ENCODE assay signal across 27 cellular contexts in genomic region chr16:22674832-22675191, GRCh38.
"Had no signal": no experiment of that assay in that cellular context is flagged by ENCODE, and none has a peak within 500 bp of the region (broad histone marks: within the 10 kb centered on the region; RNA-seq: fewer than 3 reads in every experiment).

No MANE protein-coding gene starts in this region.

- H3K27me3 Mint-ChIP-seq: activated CD4-positive, alpha-beta T cell treated with anti-CD3 and anti-CD28 coated beads, Interleukin-2, amount 10 ng/mL, durations not matched to agents 24 days and 14 days had no signal

- H3K4me1 ChIP-seq: Peyer's patch, SJSA1 had no signal

- DNase-seq: activated CD4-positive, alpha-beta T cell treated with anti-CD3 and anti-CD28 coated beads, Interleukin-2, amount 10 ng/mL, durations not matched to agents 24 days and 14 days; activated CD4-positive, alpha-beta T cell treated with anti-CD3 and anti-CD28 coated beads, Interleukin-2, amount 50 U/mL, for 4 hours; activated CD8-positive, alpha-beta T cell treated with anti-CD3 and anti-CD28 coated beads for 36 hours; activated gamma-delta T cell treated with Interleukin-2 at 50 U/mL for 16 hours; activated naive CD4-positive, alpha-beta T cell treated with anti-CD3 and anti-CD28 coated beads for 36 hours; activated T-cell treated with anti-CD3 and anti-CD28 coated beads for 4 hours; activated T-cell treated with anti-CD3 and anti-CD28 coated beads, Interleukin-2, amount 50 U/mL, for 4 hours; aorta; brain microvascular endothelial cell; central memory CD4-positive, alpha-beta T cell; Karpas-422; NCI-H1105; NCI-H1417 treated with DMSO at 0.1 percent for 48 hours; NCI-H187 treated with DMSO at 0.1 percent for 48 hours; NCI-H2081; NCI-H345; NCI-H524 treated with DMSO at 0.1 percent for 48 hours; PC-3; Peyer's patch; RPMI8226; SHP77 treated with DMSO at 0.1 percent for 48 hours; SK-N-SH had no signal

- H3K4me1 Mint-ChIP-seq: activated CD4-positive, alpha-beta T cell treated with anti-CD3 and anti-CD28 coated beads, Interleukin-2, amount 10 ng/mL, durations not matched to agents 24 days and 14 days had no signal

- H3K4me3 ChIP-seq: Peyer's patch, SJSA1 had no signal

- H3K9me3 ChIP-seq: Peyer's patch, SJSA1, SK-N-SH had no signal

- H3K27me3 ChIP-seq: Peyer's patch had no signal

- H3K27ac ChIP-seq: brain microvascular endothelial cell, Peyer's patch, SJSA1 had no signal

- H3K9me2 ChIP-seq: SK-N-SH had no signal

- ATAC-seq: activated CD8-positive, alpha-beta T cell treated with anti-CD3 and anti-CD28 coated beads for 36 hours; activated naive CD4-positive, alpha-beta T cell treated with anti-CD3 and anti-CD28 coated beads, Interleukin-2, amount 50 U/mL, for 72 hours; activated T-cell treated with anti-CD3 and anti-CD28 coated beads, Interleukin-2, amount 50 U/mL, for 4 hours; PC-3 had no signal

- H3K27ac Mint-ChIP-seq: activated CD4-positive, alpha-beta T cell treated with anti-CD3 and anti-CD28 coated beads, Interleukin-2, amount 10 ng/mL, durations not matched to agents 24 days and 14 days; activated CD8-positive, alpha-beta T cell treated with anti-CD3 and anti-CD28 coated beads for 36 hours; activated naive CD4-positive, alpha-beta T cell treated with anti-CD3 and anti-CD28 coated beads for 36 hours; activated naive CD4-positive, alpha-beta T cell treated with anti-CD3 and anti-CD28 coated beads, Interleukin-2, amount 50 U/mL, for 72 hours; activated T-helper 1 cell treated with anti-CD3 and anti-CD28 coated beads, Interleukin-12 subunit alpha, Interleukin-12 subunit beta, Interleukin-2, Interleukin-4 antibody, amounts not matched to agents 30 ng/mL and 10 ng/mL and 1 ng/mL, durations not matched to agents 14 hours and 24 hours and 36 hours; T-helper 1 cell treated with Interleukin-12 subunit alpha and Interleukin-12 subunit beta and Interleukin-4 antibody, amounts not matched to agents 30 μg/mL and 1 μg/mL, for 36 hours; T-helper 2 cell treated with Interferon-gamma antibody and Interleukin-4, amounts not matched to agents 5 μg/mL and 100 μg/mL, for 36 hours had no signal

- H3K9me3 Mint-ChIP-seq: activated CD4-positive, alpha-beta T cell treated with anti-CD3 and anti-CD28 coated beads, Interleukin-2, amount 10 ng/mL, durations not matched to agents 24 days and 14 days; activated CD8-positive, alpha-beta T cell treated with anti-CD3 and anti-CD28 coated beads for 36 hours; activated naive CD4-positive, alpha-beta T cell treated with anti-CD3 and anti-CD28 coated beads for 36 hours; activated naive CD4-positive, alpha-beta T cell treated with anti-CD3 and anti-CD28 coated beads, Interleukin-2, amount 50 U/mL, for 72 hours; activated T-cell treated with anti-CD3 and anti-CD28 coated beads, Interleukin-2, amount 50 U/mL, for 4 hours; activated T-helper 1 cell treated with anti-CD3 and anti-CD28 coated beads, Interleukin-12 subunit alpha, Interleukin-12 subunit beta, Interleukin-2, Interleukin-4 antibody, amounts not matched to agents 30 ng/mL and 10 ng/mL and 1 ng/mL, durations not matched to agents 14 hours and 24 hours and 36 hours; T-helper 1 cell treated with Interleukin-12 subunit alpha and Interleukin-12 subunit beta and Interleukin-4 antibody, amounts not matched to agents 30 μg/mL and 1 μg/mL, for 36 hours; T-helper 2 cell treated with Interferon-gamma antibody and Interleukin-4, amounts not matched to agents 5 μg/mL and 100 μg/mL, for 36 hours had no signal

- H3K36me3 Mint-ChIP-seq: activated naive CD4-positive, alpha-beta T cell treated with anti-CD3 and anti-CD28 coated beads, Interleukin-2, amount 50 U/mL, for 72 hours had no signal

- H3K4me2 ChIP-seq: SK-N-SH had no signal

- H3K36me3 ChIP-seq: brain microvascular endothelial cell, Peyer's patch, SJSA1 had no signal

- H3K4me3 Mint-ChIP-seq: activated CD4-positive, alpha-beta T cell treated with anti-CD3 and anti-CD28 coated beads, Interleukin-2, amount 10 ng/mL, durations not matched to agents 24 days and 14 days; activated CD8-positive, alpha-beta T cell treated with anti-CD3 and anti-CD28 coated beads for 36 hours; activated naive CD4-positive, alpha-beta T cell treated with anti-CD3 and anti-CD28 coated beads for 36 hours; activated T-cell treated with anti-CD3 and anti-CD28 coated beads, Interleukin-2, amount 50 U/mL, for 4 hours; activated T-helper 1 cell treated with anti-CD3 and anti-CD28 coated beads, Interleukin-12 subunit alpha, Interleukin-12 subunit beta, Interleukin-2, Interleukin-4 antibody, amounts not matched to agents 30 ng/mL and 10 ng/mL and 1 ng/mL, durations not matched to agents 14 hours and 24 hours and 36 hours; T-helper 1 cell treated with Interleukin-12 subunit alpha and Interleukin-12 subunit beta and Interleukin-4 antibody, amounts not matched to agents 30 μg/mL and 1 μg/mL, for 36 hours; T-helper 2 cell treated with Interferon-gamma antibody and Interleukin-4, amounts not matched to agents 5 μg/mL and 100 μg/mL, for 36 hours had no signal
